8 cellular contexts compared by ENCODE assay signal in genomic region chr10:110664483-110665420, GRCh38. TPM values are rescaled to one million over a fixed set of nuclear protein-coding genes. Genes with fewer than 3 reads are reported as not detected.
DNase-seq lines count a peak whose midpoint lies in the region; ATAC-seq lines count a peak whose summit lies in the region.

No MANE protein-coding gene starts in this region.

- in situ Hi-C loops in HAP-1 (cut with MboI; ENCODE audit: low sequenced_read_pairs): no loop called here

- H3K36me3 ChIP-seq in ACC112 (ENCODE audit: insufficient read depth, low read length) (no peaks in the 10 kb centered on the region), HAP-1 (replicated peaks) (no peaks in the 10 kb centered on the region)

- ATAC-seq in right cardiac atrium: no peak
- no peak for ATAC-seq in HG03175 (IDR thresholded peaks at IDR 0.05; ENCODE audit: unreplicated experiment)
- no peak for ATAC-seq in stimulated activated memory B cell treated with anti-CD40 and anti-IgM and Interleukin-4, amounts not matched to agents 10 μg/mL and 1 μg/mL and 100 μg/mL, for 72 hours

- H3K4me1 ChIP-seq in ACC112 (ENCODE audit: control insufficient read depth, insufficient read depth, low read length, unreplicated experiment): peaks cover 4% of the 10 kb centered on the region
- peaks cover 48% of the 10 kb centered on the region for H3K4me1 ChIP-seq in HAP-1
- H3K4me1 ChIP-seq in right cardiac atrium (ENCODE audit: control insufficient read depth, insufficient read depth, low read length): peaks cover 4% of the 10 kb centered on the region

- H3K27me3 ChIP-seq in ACC112 (ENCODE audit: insufficient read depth, low read length) (no peaks in the 10 kb centered on the region), HAP-1 (ENCODE audit: low read depth) (no peaks in the 10 kb centered on the region), right cardiac atrium (ENCODE audit: control insufficient read depth, insufficient read depth) (no peaks in the 10 kb centered on the region)

- H3K36me3 Mint-ChIP-seq in stimulated activated memory B cell treated with anti-CD40 and anti-IgM and Interleukin-4, amounts not matched to agents 10 μg/mL and 1 μg/mL and 100 μg/mL, for 72 hours: no peaks in the 10 kb centered on the region

- H3K4me3 ChIP-seq in ACC112 (ENCODE audit: low read depth, low read length) (peak overlapping the region; percentile 20; the same call in 1 of the 2 replicates), HAP-1 (no peak overlapping the region), right cardiac atrium (ENCODE audit: low read length) (no peak overlapping the region)

- peaks cover 14% of the 10 kb centered on the region for H3K27me3 Mint-ChIP-seq in stimulated activated memory B cell treated with anti-CD40 and anti-IgM and Interleukin-4, amounts not matched to agents 10 μg/mL and 1 μg/mL and 100 μg/mL, for 72 hours

- no peak overlapping the region for H2AFZ ChIP-seq in ACC112 (ENCODE audit: low read length, unreplicated experiment)

- H3K9me3 ChIP-seq in HAP-1: no peaks in the 10 kb centered on the region
- H3K9me3 ChIP-seq in right cardiac atrium (ENCODE audit: control insufficient read depth, low read length): no peaks in the 10 kb centered on the region

- DNase-seq in HAP-1 (ENCODE audit: low spot score in 2 of 2): peak; percentile 71 to 89
- DNase-seq in T1000 (lab: John Stamatoyannopoulos, UW): peak; percentile 52
- no peak for DNase-seq in right cardiac atrium
- DNase-seq in GM19240 (ENCODE audit: insufficient read length, low spot score): no peak
- no peak for DNase-seq in central memory CD4-positive, alpha-beta T cell

- H3K27ac ChIP-seq in ACC112 (ENCODE audit: low read depth, low read length): peak overlapping the region; percentile 16; the same call in 1 of the 2 replicates
- H3K27ac ChIP-seq in right cardiac atrium (ENCODE audit: low read length): peak overlapping the region; percentile 80

- intact Hi-C loops in right cardiac atrium (cut with DNase I): no loop called here

- no peak overlapping the region for H3K27ac Mint-ChIP-seq in stimulated activated memory B cell treated with anti-CD40 and anti-IgM and Interleukin-4, amounts not matched to agents 10 μg/mL and 1 μg/mL and 100 μg/mL, for 72 hours

- no peaks in the 10 kb centered on the region for H3K9me3 Mint-ChIP-seq in stimulated activated memory B cell treated with anti-CD40 and anti-IgM and Interleukin-4, amounts not matched to agents 10 μg/mL and 1 μg/mL and 100 μg/mL, for 72 hours

- no peaks in the 10 kb centered on the region for H3K4me1 Mint-ChIP-seq in stimulated activated memory B cell treated with anti-CD40 and anti-IgM and Interleukin-4, amounts not matched to agents 10 μg/mL and 1 μg/mL and 100 μg/mL, for 72 hours

- no peak overlapping the region for H3K4me3 Mint-ChIP-seq in stimulated activated memory B cell treated with anti-CD40 and anti-IgM and Interleukin-4, amounts not matched to agents 10 μg/mL and 1 μg/mL and 100 μg/mL, for 72 hours

- 63% methylated on average over 10 of the region's 10 CpGs for WGBS in right cardiac atrium

- no peaks in the 10 kb centered on the region for H3K79me2 ChIP-seq in ACC112 (ENCODE audit: control insufficient read depth, insufficient read depth, low read length, unreplicated experiment)

RNA-seq across cellular contexts. Expression of gene RBM20, which starts 20.6 kb away (rescaled TPM):
- total RNA-seq in right cardiac atrium: 10 to 100 TPM; 51.5 to 92.0 (median 74.2) TPM
- polyA plus RNA-seq in right cardiac atrium: 34.3 TPM

Comparison
In these comparisons a context has a peak if more than half of its experiments do, and no peak if none do; other contexts are left out.
1. DNase-seq: peak in HAP-1 (2 of 2) and T1000 (single experiment); none in right cardiac atrium (0 of 3), GM19240 (single experiment) and central memory CD4-positive, alpha-beta T cell (single experiment).